17 cellular contexts compared by ENCODE assay signal in genomic region chr2:68768951-68769350, GRCh38. TPM values are rescaled to one million over a fixed set of nuclear protein-coding genes. Genes with fewer than 3 reads are reported as not detected.
DNase-seq lines count a peak whose midpoint lies in the region; ATAC-seq and TF ChIP-seq lines count a peak whose summit lies in the region.
"Had no signal": no experiment of that assay in that cellular context is flagged by ENCODE, and none has a peak within 500 bp of the region (broad histone marks: within the 10 kb centered on the region; RNA-seq: fewer than 3 reads in every experiment).

No MANE protein-coding gene starts in this region.

- no peaks in the 10 kb centered on the region for H3K9me3 Mint-ChIP-seq in activated T-helper 1 cell treated with anti-CD3 and anti-CD28 coated beads, Interleukin-12 subunit alpha, Interleukin-12 subunit beta, Interleukin-2, Interleukin-4 antibody, amounts not matched to agents 30 ng/mL and 10 ng/mL and 1 ng/mL, durations not matched to agents 14 hours and 24 hours and 36 hours
- peaks cover 0 to 3% (median 0%) of the 10 kb centered on the region in 7 donors for H3K9me3 Mint-ChIP-seq in naive B cell

- TF ChIP-seq POLR2A in heart left ventricle (IDR thresholded peaks at IDR 0.05): no peak

- no peaks in the 10 kb centered on the region for H3K27me3 ChIP-seq in BLaER1
- no peaks in the 10 kb centered on the region for H3K27me3 ChIP-seq in DND-41 (ENCODE audit: insufficient read depth, low read length, poor library complexity)
- no peaks in the 10 kb centered on the region for H3K27me3 ChIP-seq in heart left ventricle
- H3K27me3 ChIP-seq in A673 (replicated peaks; ENCODE audit: insufficient read depth, low read depth, low read length, poor library complexity): no peaks in the 10 kb centered on the region
- H3K27me3 ChIP-seq: tibial artery had no signal

- ATAC-seq in DND-41 (ENCODE audit: insufficient read depth, low read depth) (no peak), naive B cell (ENCODE audit: low read depth in 2 of 2) (no peak), GM21526 (IDR thresholded peaks at IDR 0.05; ENCODE audit: low FRiP score, unreplicated experiment) (no peak), heart left ventricle (no peak), HG03439 (IDR thresholded peaks at IDR 0.05; ENCODE audit: unreplicated experiment) (no peak)

- H3K36me3 Mint-ChIP-seq in activated T-helper 1 cell treated with anti-CD3 and anti-CD28 coated beads, Interleukin-12 subunit alpha, Interleukin-12 subunit beta, Interleukin-2, Interleukin-4 antibody, amounts not matched to agents 30 ng/mL and 10 ng/mL and 1 ng/mL, durations not matched to agents 14 hours and 24 hours and 36 hours (ENCODE audit: low read depth): peaks cover 30% of the 10 kb centered on the region
- H3K36me3 Mint-ChIP-seq in naive B cell: no peaks in the 10 kb centered on the region

- CTCF ChIA-PET in A673 (lab: Charles Lee): no interaction called here

- DNase-seq in DND-41: no peak
- no peak for DNase-seq in activated T-helper 1 cell treated with anti-CD3 and anti-CD28 coated beads, Interleukin-12 subunit alpha, Interleukin-12 subunit beta, Interleukin-2, Interleukin-4 antibody, amounts not matched to agents 30 ng/mL and 10 ng/mL and 1 ng/mL, durations not matched to agents 14 hours and 24 hours and 36 hours (ENCODE audit: low spot score)
- DNase-seq in naive B cell: no peak
- no peak for DNase-seq in heart left ventricle
- DNase-seq in A673 (ENCODE audit: low spot score): no peak
- DNase-seq: activated CD4-positive, CD25-positive, alpha-beta regulatory T cell treated with anti-CD3 and anti-CD28 coated beads, Interleukin-2, amount 50 U/mL, for 72 hours; caudate nucleus; NCI-H1092 treated with DMSO at 0.1 percent for 48 hours; NCI-H446 treated with DMSO at 0.1 percent for 48 hours; SW 1271; tibial artery had no signal

- H3K4me2 ChIP-seq in BLaER1: peak overlapping the region; percentile 94
- H3K4me2 ChIP-seq in DND-41 (ENCODE audit: insufficient read depth, low read length): no peak overlapping the region

- H3K27ac Mint-ChIP-seq in activated T-helper 1 cell treated with anti-CD3 and anti-CD28 coated beads, Interleukin-12 subunit alpha, Interleukin-12 subunit beta, Interleukin-2, Interleukin-4 antibody, amounts not matched to agents 30 ng/mL and 10 ng/mL and 1 ng/mL, durations not matched to agents 14 hours and 24 hours and 36 hours: peak overlapping the region; percentile 92
- H3K27ac Mint-ChIP-seq in naive B cell: peak overlapping the region; percentile 99 to 100 (median 100)

- H3K36me3 ChIP-seq in BLaER1 (peaks cover 8% of the 10 kb centered on the region), DND-41 (ENCODE audit: insufficient read depth, low read length) (no peaks in the 10 kb centered on the region), heart left ventricle (no peaks in the 10 kb centered on the region), A673 (ENCODE audit: insufficient read depth, low read length, poor library complexity, severe bottlenecking) (no peaks in the 10 kb centered on the region)
- H3K36me3 ChIP-seq: tibial artery had no signal

- no peaks in the 10 kb centered on the region for H3K27me3 Mint-ChIP-seq in activated T-helper 1 cell treated with anti-CD3 and anti-CD28 coated beads, Interleukin-12 subunit alpha, Interleukin-12 subunit beta, Interleukin-2, Interleukin-4 antibody, amounts not matched to agents 30 ng/mL and 10 ng/mL and 1 ng/mL, durations not matched to agents 14 hours and 24 hours and 36 hours (ENCODE audit: insufficient read depth)
- H3K27me3 Mint-ChIP-seq in naive B cell: no peaks in the 10 kb centered on the region

- POLR2A ChIA-PET in A673 (lab: Charles Lee; ENCODE audit: low non-redundant PET): no interaction called here

- H3K9me3 ChIP-seq in BLaER1 (no peaks in the 10 kb centered on the region), DND-41 (ENCODE audit: insufficient read depth, low read length, severe bottlenecking) (no peaks in the 10 kb centered on the region), heart left ventricle (no peaks in the 10 kb centered on the region), A673 (ENCODE audit: low read depth, low read length, poor library complexity, severe bottlenecking) (no peaks in the 10 kb centered on the region)
- H3K9me3 ChIP-seq: tibial artery had no signal

- H3K9ac ChIP-seq in BLaER1 (no peak overlapping the region), DND-41 (ENCODE audit: low read depth, low read length) (no peak overlapping the region)

- BruUV-seq in A673 (replicated peaks; lab: Mats Ljungman, UMichigan): no TSS peak

- H2AFZ ChIP-seq in DND-41 (ENCODE audit: low read depth, low read length): no peak overlapping the region

- intact Hi-C loops in activated T-helper 1 cell treated with anti-CD3 and anti-CD28 coated beads, Interleukin-12 subunit alpha, Interleukin-12 subunit beta, Interleukin-2, Interleukin-4 antibody, amounts not matched to agents 30 ng/mL and 10 ng/mL and 1 ng/mL, durations not matched to agents 14 hours and 24 hours and 36 hours (cut with micrococcal nuclease): loop anchor here (10.0 kb wide), 2 partner anchors 286 to 514 kb away; partner anchors contain the start of gene PPP3R1
- intact Hi-C loops in heart left ventricle (cut with DNase I): loop anchor here in 1 of 10 donors (5.0 kb wide), 1 partner anchor 63 kb away; no protein-coding TSS in a partner anchor
- intact Hi-C loops in A673 (cut with micrococcal nuclease; ENCODE audit: unreplicated experiment): no loop called here

- H4K20me1 ChIP-seq in BLaER1 (no peaks in the 10 kb centered on the region; the same call in 1 of the 2 replicates), DND-41 (ENCODE audit: insufficient read depth, low read length) (no peaks in the 10 kb centered on the region)

- H3K4me3 ChIP-seq in BLaER1: no peak overlapping the region
- H3K4me3 ChIP-seq in DND-41 (ENCODE audit: low read depth in 1 of 2, low read length in 2 of 2): no peak overlapping the region
- no peak overlapping the region for H3K4me3 ChIP-seq in heart left ventricle
- H3K4me3 ChIP-seq in A673 (ENCODE audit: low read depth, low read length, poor library complexity, severe bottlenecking): no peak overlapping the region
- H3K4me3 ChIP-seq: tibial artery had no signal

- H3K4me1 ChIP-seq in BLaER1: peaks cover 100% of the 10 kb centered on the region
- H3K4me1 ChIP-seq in DND-41 (ENCODE audit: insufficient read depth, low read length): peaks cover 50% of the 10 kb centered on the region
- peaks cover 12 to 100% (median 36%) of the 10 kb centered on the region in 12 donors for H3K4me1 ChIP-seq in heart left ventricle
- H3K4me1 ChIP-seq in A673 (ENCODE audit: insufficient read depth, low read length, poor library complexity, severe bottlenecking): no peaks in the 10 kb centered on the region

- peak overlapping the region; percentile 65 for H3K4me3 Mint-ChIP-seq in activated T-helper 1 cell treated with anti-CD3 and anti-CD28 coated beads, Interleukin-12 subunit alpha, Interleukin-12 subunit beta, Interleukin-2, Interleukin-4 antibody, amounts not matched to agents 30 ng/mL and 10 ng/mL and 1 ng/mL, durations not matched to agents 14 hours and 24 hours and 36 hours
- H3K4me3 Mint-ChIP-seq in naive B cell: peak overlapping the region; percentile 55 to 93 (median 89)

- H3K4me1 Mint-ChIP-seq in activated T-helper 1 cell treated with anti-CD3 and anti-CD28 coated beads, Interleukin-12 subunit alpha, Interleukin-12 subunit beta, Interleukin-2, Interleukin-4 antibody, amounts not matched to agents 30 ng/mL and 10 ng/mL and 1 ng/mL, durations not matched to agents 14 hours and 24 hours and 36 hours (ENCODE audit: low read depth): peaks cover 100% of the 10 kb centered on the region
- H3K4me1 Mint-ChIP-seq in naive B cell: peaks cover 93 to 99% (median 96%) of the 10 kb centered on the region in 3 donors

- no peak for TF ChIP-seq CTCF in DND-41 (IDR thresholded peaks at IDR 0.05; ENCODE audit: borderline replicate concordance, extremely low read depth, low read length, poor library complexity, severe bottlenecking)
- TF ChIP-seq CTCF in heart left ventricle (IDR thresholded peaks at IDR 0.05): no peak
- no peak for TF ChIP-seq CTCF in A673 (conservative IDR thresholded peaks at IDR 0.05; ENCODE audit: low read depth, low read length)

- H3K27ac ChIP-seq in BLaER1 (peak overlapping the region; percentile 77; the same call in 1 of the 2 replicates), DND-41 (ENCODE audit: low read length) (peak overlapping the region; percentile 30), heart left ventricle (peak overlapping the region in 1 of 12 donors; percentile 84), A673 (ENCODE audit: low read depth, low read length, poor library complexity, severe bottlenecking) (no peak overlapping the region)
- H3K27ac ChIP-seq: C4-2B, epithelial cell of prostate, tibial artery had no signal

- H3K79me2 ChIP-seq in DND-41 (ENCODE audit: insufficient read depth, low read length): peaks cover 84% of the 10 kb centered on the region

RNA-seq across cellular contexts. Expression of gene ARHGAP25, which starts 34.3 kb away (rescaled TPM):
- 71.6 and 74.2 TPM in 2 replicates for total RNA-seq in activated T-helper 1 cell treated with anti-CD3 and anti-CD28 coated beads, Interleukin-12 subunit alpha, Interleukin-12 subunit beta, Interleukin-2, Interleukin-4 antibody, amounts not matched to agents 30 ng/mL and 10 ng/mL and 1 ng/mL, durations not matched to agents 14 hours and 24 hours and 36 hours
- 100 to 1,000 TPM in 4 of 6 donors, 10 to 100 TPM in 2; 45.1 to 164 (median 107) TPM for polyA plus RNA-seq in naive B cell (ENCODE audit: low read depth in 6 of 6)
- 10 to 100 TPM in 2 of 9 donors, 1 to 10 TPM in 7; 2.6 to 27.9 (median 5.4) TPM for total RNA-seq in heart left ventricle
- polyA plus RNA-seq in heart left ventricle: 1 to 10 TPM; 2.9 to 4.8 TPM
- total RNA-seq in A673 (2021): 5.4 and 6.2 TPM in 2 replicates
- total RNA-seq: G401 had no signal
